ENCODE assay signal across 1 cellular context in genomic region chr3:194485471-194485875, GRCh38.
TF ChIP-seq lines count a peak whose summit lies in the region.

No MANE protein-coding gene starts in this region.

TF ChIP-seq in K562, 482 proteins besides CTCF, POLR2A, EP300 and RAD21 (continued from another document):
- TF ChIP-seq TFAP4 (CRISPR knock-in tag; IDR thresholded peaks at IDR 0.05; ENCODE audit: borderline replicate concordance) (no peak), MEF2D (tag; conservative IDR thresholded peaks at IDR 0.05; ENCODE audit: low read depth) (0 out of 2 replicates have a peak, but pooled peaks have one; percentile 20), POU5F1 (IDR thresholded peaks at IDR 0.05; ENCODE audit: borderline replicate concordance, low read depth, low read length, partially characterized antibody) (no peak), ZKSCAN1 (IDR thresholded peaks at IDR 0.05; ENCODE audit: low read depth, low read length) (no peak), PHB2 (IDR thresholded peaks at IDR 0.05; ENCODE audit: low read depth) (no peak), BRCA1 (IDR thresholded peaks at IDR 0.05) (no peak), BRCA1 (CRISPR knock-in tag; IDR thresholded peaks at IDR 0.05) (no peak), HOXB6 (CRISPR knock-in tag; IDR thresholded peaks at IDR 0.05; ENCODE audit: borderline replicate concordance) (no peak), ZBTB12 (CRISPR knock-in tag; IDR thresholded peaks at IDR 0.05) (no peak), GTF2E2 (tag; IDR thresholded peaks at IDR 0.05) (no peak), ZNF764 (CRISPR knock-in tag; IDR thresholded peaks at IDR 0.05; ENCODE audit: low read depth) (no peak), JUND (IDR thresholded peaks at IDR 0.05; ENCODE audit: borderline replicate concordance, low read depth, low read length) (no peak), JUND (tag; IDR thresholded peaks at IDR 0.05; ENCODE audit: borderline replicate concordance, low read depth, low read length) (0 out of 3 replicates have a peak, but pooled peaks have one; percentile 5), FIP1L1 (IDR thresholded peaks at IDR 0.05; ENCODE audit: low read depth, low read length, poor library complexity, severe bottlenecking) (no peak), BHLHE40 (IDR thresholded peaks at IDR 0.05; ENCODE audit: low read length) (no peak), HLTF (IDR thresholded peaks at IDR 0.05) (no peak), ZNF431 (CRISPR knock-in tag; IDR thresholded peaks at IDR 0.05) (no peak), ATF7 (IDR thresholded peaks at IDR 0.05) (no peak)
